In genomic region chr7:128937271-128937646, GRCh38 we compare ENCODE assay signal across 9 cellular contexts. TPM values are rescaled to one million over a fixed set of nuclear protein-coding genes. Genes with fewer than 3 reads are reported as not detected.
DNase-seq lines count a peak whose midpoint lies in the region; ATAC-seq, FAIRE-seq and TF ChIP-seq lines count a peak whose summit lies in the region.
"Had no signal": no experiment of that assay in that cellular context is flagged by ENCODE, and none has a peak within 500 bp of the region (broad histone marks: within the 10 kb centered on the region; RNA-seq: fewer than 3 reads in every experiment).

No MANE protein-coding gene starts in this region.

- BruUV-seq in Panc1 (replicated peaks; lab: Mats Ljungman, UMichigan), result no TSS peak

- H3K79me2 ChIP-seq in hepatocyte, result no peaks in the 10 kb centered on the region

- 76% methylated on average over 17 of the region's 17 CpGs for WGBS in hepatocyte (ENCODE audit: low lambda C conversion rate, missing lambda C conversion rate)
- WGBS in testis, 2 donors, result 49 to 53% methylated on average over 14 to 17 of the region's 17 CpGs

- no peak for DNase-seq in GM19239 (ENCODE audit: insufficient read length, low spot score)
- no peak for DNase-seq in Panc1 (ENCODE audit: low read depth, low spot score)
- no peak for DNase-seq in hepatocyte (ENCODE audit: low spot score)
- no peak for DNase-seq in activated CD4-positive, CD25-positive, alpha-beta regulatory T cell treated with anti-CD3 and anti-CD28 coated beads, Interleukin-2, amount 50 U/mL, for 72 hours
- DNase-seq in testis, result no peak
- DNase-seq in HEK293T (ENCODE audit: extremely low spot score), result no peak

- no peak for TF ChIP-seq POLR2A in testis (IDR thresholded peaks at IDR 0.05)

- TF ChIP-seq CTCF in Panc1 (IDR thresholded peaks at IDR 0.05) (no peak), hepatocyte (IDR thresholded peaks at IDR 0.05; ENCODE audit: poor library complexity) (no peak), testis (IDR thresholded peaks at IDR 0.05) (no peak)

- H3K27ac ChIP-seq in Panc1 (ENCODE audit: low read length), result no peak overlapping the region
- no peak overlapping the region for H3K27ac ChIP-seq in hepatocyte
- peak overlapping the region in 19 of 21 experiments; percentile 1 to 90 (median 81) for H3K27ac ChIP-seq in skin epidermis
- no peak overlapping the region for H3K27ac ChIP-seq in testis

- peak overlapping the region; percentile 99 for H3K4me2 ChIP-seq in hepatocyte

- no peaks in the 10 kb centered on the region for H4K20me1 ChIP-seq in hepatocyte (ENCODE audit: insufficient read depth, poor library complexity, severe bottlenecking)

- FAIRE-seq in GM19239 (lab: Jason Lieb, UNC), result peak; percentile 44
- FAIRE-seq: colon had no signal

- H3K9me3 ChIP-seq in Panc1 (ENCODE audit: control insufficient read depth, insufficient read depth, low read depth, low read length), result no peaks in the 10 kb centered on the region
- no peaks in the 10 kb centered on the region for H3K9me3 ChIP-seq in hepatocyte (ENCODE audit: low read depth)
- H3K9me3 ChIP-seq in testis, result no peaks in the 10 kb centered on the region

- CTCF ChIA-PET in Panc1 (lab: Charles Lee), result no interaction called here
- CTCF ChIA-PET in HEK293T (lab: Yijun Ruan, JAX), result no interaction called here

- peak overlapping the region; percentile 54 to 67 for H3K4me3 ChIP-seq in Panc1 (ENCODE audit: low read depth in 2 of 2, low read length in 2 of 2)
- no peak overlapping the region for H3K4me3 ChIP-seq in hepatocyte
- peak overlapping the region; percentile 50 to 72 (median 65) for H3K4me3 ChIP-seq in skin epidermis
- H3K4me3 ChIP-seq in testis, result peak overlapping the region in 1 of 2 donors; percentile 56

- ATAC-seq in Panc1 (peak; percentile 2; the same call in 1 of the 2 replicates), HG03439 (IDR thresholded peaks at IDR 0.05; ENCODE audit: unreplicated experiment) (no peak)

- POLR2A ChIA-PET in Panc1 (lab: Charles Lee) (no interaction called here), HEK293T (lab: Yijun Ruan, JAX) (no interaction called here)

- H3K27me3 ChIP-seq in Panc1 (ENCODE audit: control insufficient read depth, insufficient read depth, low read length) (no peaks in the 10 kb centered on the region), hepatocyte (peaks cover 41% of the 10 kb centered on the region), testis (no peaks in the 10 kb centered on the region)

- in situ Hi-C loops in Panc1 (cut with HindIII; ENCODE audit: low pct_unique_long_range_greater_than_20kb, low sequenced_read_pairs), result no loop called here

- H3K4me1 ChIP-seq in Panc1 (ENCODE audit: control insufficient read depth, insufficient read depth, low read length) (no peaks in the 10 kb centered on the region), hepatocyte (ENCODE audit: insufficient read depth) (peaks cover 4% of the 10 kb centered on the region), testis (peaks cover 4% of the 10 kb centered on the region)

- H3K9me2 ChIP-seq in hepatocyte (replicated peaks; ENCODE audit: insufficient read depth), result no peaks in the 10 kb centered on the region

- H2AFZ ChIP-seq in hepatocyte, result no peak overlapping the region

- intact Hi-C loops in Panc1 (cut with micrococcal nuclease; ENCODE audit: unreplicated experiment), result loop anchor here (10.0 kb wide), 1 partner anchor 158 kb away; no protein-coding TSS in a partner anchor
- intact Hi-C loops in testis (cut with DNase I; ENCODE audit: low total_unique reads), result no loop called here

- H3K36me3 ChIP-seq in Panc1 (ENCODE audit: control insufficient read depth, insufficient read depth, low read length), result no peaks in the 10 kb centered on the region
- H3K36me3 ChIP-seq in hepatocyte (replicated peaks; ENCODE audit: insufficient read depth, low read depth), result no peaks in the 10 kb centered on the region
- H3K36me3 ChIP-seq in testis (ENCODE audit: low read depth, missing control alignments), result no peaks in the 10 kb centered on the region

TF ChIP-seq in HEK293T, 16 proteins besides CTCF, POLR2A, EP300 and RAD21:
- TF ChIP-seq TARDBP (IDR thresholded peaks at IDR 0.05), result no peak
- TF ChIP-seq FOXM1 (IDR thresholded peaks at IDR 0.05; ENCODE audit: borderline replicate concordance), result no peak
- TF ChIP-seq ZNF384 (IDR thresholded peaks at IDR 0.05), result no peak
TF ChIP-seq in HEK293T: peak in this region for 0.

RNA-seq across cellular contexts. Expression of gene IRF5, which starts 0.5 kb away (rescaled TPM):
- total RNA-seq in Panc1 (2021; ENCODE audit: unreplicated experiment) (8.8 TPM), hepatocyte (0.44 and 0.73 TPM in 2 replicates), testis (1 to 10 TPM; 2.9 to 5.6 TPM)
- 7.3 TPM for polyA plus RNA-seq in Panc1 (2012; ENCODE audit: insufficient read length)
- polyA plus RNA-seq in hepatocyte (0.55 TPM in 1 of 2 replicates, not detected in the other), testis (ENCODE audit: insufficient read depth, low read depth, low replicate concordance) (4.6 TPM)

RNA-seq across cellular contexts. Expression of gene KCP, which starts 26.8 kb away (rescaled TPM):
- 0.13 TPM for total RNA-seq in Panc1 (2021; ENCODE audit: unreplicated experiment)
- 0.38 TPM for polyA plus RNA-seq in Panc1 (2012; ENCODE audit: insufficient read length)
- total RNA-seq in hepatocyte, result 0.20 and 0.40 TPM in 2 replicates
- polyA plus RNA-seq in hepatocyte, result 2.4 and 3.3 TPM in 2 replicates
- 1 to 10 TPM in 1 of 2 donors, under 1 TPM in 1; 0.68 to 1.2 TPM for total RNA-seq in testis
- 1.4 TPM for polyA plus RNA-seq in testis (ENCODE audit: insufficient read depth, low read depth, low replicate concordance)

Comparison
In these comparisons a context has a peak if more than half of its experiments do, and no peak if none do; other contexts are left out.
1. H3K27ac ChIP-seq: peak in skin epidermis (19 of 21); none in Panc1 (single experiment), hepatocyte (single experiment) and testis (0 of 2).